Comparison of ENCODE assay signal across 8 cellular contexts in genomic region chr3:27880969-27881892, GRCh38.
DNase-seq lines count a peak whose midpoint lies in the region; ATAC-seq, FAIRE-seq and TF ChIP-seq lines count a peak whose summit lies in the region.

No MANE protein-coding gene starts in this region.

- peak; percentile 38 for ATAC-seq in HG02870 (IDR thresholded peaks at IDR 0.05; ENCODE audit: unreplicated experiment)
- ATAC-seq in HepG2, result 0 out of 3 replicates have a peak, but pooled peaks have one; percentile 31
- ATAC-seq in HG02759 (IDR thresholded peaks at IDR 0.05; ENCODE audit: unreplicated experiment), result no peak

- H3K4me3 ChIP-seq in GM12864 (ENCODE audit: low read depth, low read length) (peak overlapping the region; percentile 20; the same call in 1 of the 2 replicates), WI38 (ENCODE audit: low read depth, low read length) (peak overlapping the region; percentile 45), HepG2 (replicated peaks in 1 of 3; ENCODE audit: insufficient read depth in 1 of 3, low read depth in 2 of 3, low read length in 3 of 3) (no peak overlapping the region)

- CTCF ChIA-PET in HepG2 (lab: Yijun Ruan, JAX; ENCODE audit: low intra/inter-chr PET ratio, low total read pairs), result no interaction called here

- no peak for TF ChIP-seq RAD21 in HepG2 (CRISPR knock-in tag; IDR thresholded peaks at IDR 0.05)

- 21% methylated on average over 7 of the region's 7 CpGs for WGBS in HepG2 (ENCODE audit: low lambda C conversion rate)

- TF ChIP-seq CTCF in GM12864 (IDR thresholded peaks at IDR 0.05; ENCODE audit: low read depth, low read length, missing control alignments) (no peak), WI38 (IDR thresholded peaks at IDR 0.05; ENCODE audit: low read depth, low read length) (no peak), HepG2 (CRISPR knock-in tag; IDR thresholded peaks at IDR 0.05) (no peak)

- no peak for DNase-seq in GM12864 (ENCODE audit: low read depth)
- DNase-seq in HepG2 (ENCODE audit: low spot score), result no peak
- no peak for DNase-seq in cardiac septum (ENCODE audit: low spot score)
- no peak for DNase-seq in inferior parietal cortex (ENCODE audit: extremely low spot score)
- DNase-seq in OCI-M2 (lab: John Stamatoyannopoulos, UW; ENCODE audit: unreplicated experiment), result no peak

- no peak overlapping the region for H3K27ac ChIP-seq in HepG2 (ENCODE audit: extremely low read length, insufficient read depth, low read length)

- no peak for TF ChIP-seq POLR2A in HepG2 (IDR thresholded peaks at IDR 0.05; ENCODE audit: insufficient read depth in 1 of 2, low read depth in 2 of 2, low read length in 2 of 2)

- FAIRE-seq in HepG2 (lab: Jason Lieb, UNC), result no peak

- no peaks in the 10 kb centered on the region for H3K9me3 ChIP-seq in HepG2 (ENCODE audit: low read length)

- no peaks in the 10 kb centered on the region for H3K4me1 ChIP-seq in HepG2 (ENCODE audit: insufficient read depth, low read length)

- TF ChIP-seq EP300 in HepG2 (IDR thresholded peaks at IDR 0.05; ENCODE audit: low read depth in 2 of 2, low read length in 2 of 2) (no peak), HepG2 (CRISPR knock-in tag; IDR thresholded peaks at IDR 0.05; ENCODE audit: borderline replicate concordance) (no peak)

- no TSS peak for BruUV-seq in HepG2 (replicated peaks; lab: Mats Ljungman, UMichigan)

- H3K27me3 ChIP-seq in HepG2 (ENCODE audit: control insufficient read depth in 1 of 2, insufficient read depth in 2 of 2, low read length in 2 of 2), result no peaks in the 10 kb centered on the region

- intact Hi-C loops in HepG2 (cut with micrococcal nuclease; ENCODE audit: unreplicated experiment), result loop anchor here (10.0 kb wide), 1 partner anchor 166 kb away; no protein-coding TSS in a partner anchor
- intact Hi-C loops in cardiac septum (cut with DNase I), result no loop called here

- H3K9ac ChIP-seq in HepG2 (ENCODE audit: insufficient read depth, low read depth, low read length), result no peak overlapping the region

- no peak overlapping the region for H2AFZ ChIP-seq in HepG2 (ENCODE audit: low read length)

- no peaks in the 10 kb centered on the region for H3K79me2 ChIP-seq in HepG2 (ENCODE audit: insufficient read depth, low read length)

- in situ Hi-C loops in HepG2 (cut with HindIII; ENCODE audit: extremely low pct_ligation_motif_present, low pct_unique_long_range_greater_than_20kb), result no loop called here

- no peaks in the 10 kb centered on the region for H4K20me1 ChIP-seq in HepG2 (ENCODE audit: insufficient read depth, low read length)

- 0 out of 2 replicates have a peak overlapping the region, but pooled peaks have one; percentile 21 for H3K4me2 ChIP-seq in HepG2 (ENCODE audit: low read depth, low read length)

- POLR2A ChIA-PET in HepG2 (lab: Yijun Ruan, JAX), result no interaction called here

- H3K36me3 ChIP-seq in HepG2 (replicated peaks in 1 of 2; ENCODE audit: control insufficient read depth in 1 of 2, insufficient read depth in 2 of 2, low read length in 2 of 2), result no peaks in the 10 kb centered on the region

TF ChIP-seq in HepG2, 621 proteins besides CTCF, POLR2A, EP300 and RAD21:
- TF ChIP-seq GLI4 (CRISPR knock-in tag; IDR thresholded peaks at IDR 0.05; ENCODE audit: borderline replicate concordance) (no peak), MED8 (CRISPR knock-in tag; IDR thresholded peaks at IDR 0.05; ENCODE audit: insufficient replicate concordance) (no peak), SYNCRIP (IDR thresholded peaks at IDR 0.05; ENCODE audit: insufficient read depth, low read depth, low read length) (no peak), ZNF841 (CRISPR knock-in tag; IDR thresholded peaks at IDR 0.05; ENCODE audit: borderline replicate concordance) (no peak), DMAP1 (CRISPR knock-in tag; IDR thresholded peaks at IDR 0.05) (no peak), EEA1 (CRISPR knock-in tag; IDR thresholded peaks at IDR 0.05; ENCODE audit: borderline replicate concordance) (no peak), HNF1A (IDR thresholded peaks at IDR 0.05; ENCODE audit: low read depth) (no peak), HNF1A (CRISPR knock-in tag; IDR thresholded peaks at IDR 0.05; ENCODE audit: borderline replicate concordance) (no peak), KAT8 (CRISPR knock-in tag; IDR thresholded peaks at IDR 0.05) (no peak)
- TF ChIP-seq, protein P1, sequence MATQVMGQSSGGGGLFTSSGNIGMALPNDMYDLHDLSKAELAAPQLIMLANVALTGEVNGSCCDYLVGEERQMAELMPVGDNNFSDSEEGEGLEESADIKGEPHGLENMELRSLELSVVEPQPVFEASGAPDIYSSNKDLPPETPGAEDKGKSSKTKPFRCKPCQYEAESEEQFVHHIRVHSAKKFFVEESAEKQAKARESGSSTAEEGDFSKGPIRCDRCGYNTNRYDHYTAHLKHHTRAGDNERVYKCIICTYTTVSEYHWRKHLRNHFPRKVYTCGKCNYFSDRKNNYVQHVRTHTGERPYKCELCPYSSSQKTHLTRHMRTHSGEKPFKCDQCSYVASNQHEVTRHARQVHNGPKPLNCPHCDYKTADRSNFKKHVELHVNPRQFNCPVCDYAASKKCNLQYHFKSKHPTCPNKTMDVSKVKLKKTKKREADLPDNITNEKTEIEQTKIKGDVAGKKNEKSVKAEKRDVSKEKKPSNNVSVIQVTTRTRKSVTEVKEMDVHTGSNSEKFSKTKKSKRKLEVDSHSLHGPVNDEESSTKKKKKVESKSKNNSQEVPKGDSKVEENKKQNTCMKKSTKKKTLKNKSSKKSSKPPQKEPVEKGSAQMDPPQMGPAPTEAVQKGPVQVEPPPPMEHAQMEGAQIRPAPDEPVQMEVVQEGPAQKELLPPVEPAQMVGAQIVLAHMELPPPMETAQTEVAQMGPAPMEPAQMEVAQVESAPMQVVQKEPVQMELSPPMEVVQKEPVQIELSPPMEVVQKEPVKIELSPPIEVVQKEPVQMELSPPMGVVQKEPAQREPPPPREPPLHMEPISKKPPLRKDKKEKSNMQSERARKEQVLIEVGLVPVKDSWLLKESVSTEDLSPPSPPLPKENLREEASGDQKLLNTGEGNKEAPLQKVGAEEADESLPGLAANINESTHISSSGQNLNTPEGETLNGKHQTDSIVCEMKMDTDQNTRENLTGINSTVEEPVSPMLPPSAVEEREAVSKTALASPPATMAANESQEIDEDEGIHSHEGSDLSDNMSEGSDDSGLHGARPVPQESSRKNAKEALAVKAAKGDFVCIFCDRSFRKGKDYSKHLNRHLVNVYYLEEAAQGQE (IDR thresholded peaks at IDR 0.05; ENCODE audit: borderline replicate concordance in 1 of 2, low read depth in 1 of 2, low read length in 2 of 2), result no peak
- TF ChIP-seq, protein P2, sequence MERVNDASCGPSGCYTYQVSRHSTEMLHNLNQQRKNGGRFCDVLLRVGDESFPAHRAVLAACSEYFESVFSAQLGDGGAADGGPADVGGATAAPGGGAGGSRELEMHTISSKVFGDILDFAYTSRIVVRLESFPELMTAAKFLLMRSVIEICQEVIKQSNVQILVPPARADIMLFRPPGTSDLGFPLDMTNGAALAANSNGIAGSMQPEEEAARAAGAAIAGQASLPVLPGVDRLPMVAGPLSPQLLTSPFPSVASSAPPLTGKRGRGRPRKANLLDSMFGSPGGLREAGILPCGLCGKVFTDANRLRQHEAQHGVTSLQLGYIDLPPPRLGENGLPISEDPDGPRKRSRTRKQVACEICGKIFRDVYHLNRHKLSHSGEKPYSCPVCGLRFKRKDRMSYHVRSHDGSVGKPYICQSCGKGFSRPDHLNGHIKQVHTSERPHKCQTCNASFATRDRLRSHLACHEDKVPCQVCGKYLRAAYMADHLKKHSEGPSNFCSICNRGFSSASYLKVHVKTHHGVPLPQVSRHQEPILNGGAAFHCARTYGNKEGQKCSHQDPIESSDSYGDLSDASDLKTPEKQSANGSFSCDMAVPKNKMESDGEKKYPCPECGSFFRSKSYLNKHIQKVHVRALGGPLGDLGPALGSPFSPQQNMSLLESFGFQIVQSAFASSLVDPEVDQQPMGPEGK (CRISPR knock-in tag; IDR thresholded peaks at IDR 0.05), result no peak

Comparison
In these comparisons a context has a peak if more than half of its experiments do, and no peak if none do; other contexts are left out.
1. H3K4me3 ChIP-seq: peak in GM12864 (single experiment) and WI38 (single experiment); none in HepG2 (0 of 3).